In the genomic region with DNA sequence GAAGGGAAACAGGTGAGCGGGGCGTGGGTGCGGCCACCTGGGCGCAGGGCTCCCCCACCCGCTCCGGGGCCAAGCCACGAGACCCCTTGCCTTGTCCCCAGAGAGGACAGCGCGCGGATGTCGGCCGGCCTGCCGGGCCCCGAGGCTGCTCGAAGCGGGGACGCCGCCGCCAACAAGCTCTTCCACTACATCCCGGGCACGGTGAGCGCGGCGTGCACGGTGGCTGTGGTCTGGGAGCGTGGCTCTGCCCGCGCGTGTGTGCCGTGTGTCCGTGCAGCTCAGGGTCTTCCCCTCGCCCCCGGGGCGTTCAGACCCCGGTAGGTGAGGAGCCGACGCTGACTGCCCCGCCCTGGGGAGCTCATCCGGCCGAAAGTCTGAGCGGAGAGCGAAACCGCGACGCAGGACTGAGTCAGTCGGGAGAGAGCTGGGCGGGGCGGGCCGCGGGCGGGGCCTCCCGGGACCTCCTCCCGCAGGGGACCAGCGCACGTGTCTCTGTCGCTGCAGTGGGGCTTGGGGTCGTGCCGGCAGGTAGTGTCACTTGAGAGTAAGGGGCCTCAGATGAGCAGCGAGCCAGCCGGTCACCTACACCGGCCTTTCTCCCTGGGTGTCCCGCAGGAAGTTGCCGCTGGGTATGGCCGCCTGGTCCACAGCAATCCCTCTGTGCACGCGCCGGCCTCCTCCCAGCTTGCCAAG, we compare ENCODE assay signal across 8 cellular contexts. TPM values are rescaled to one million over a fixed set of nuclear protein-coding genes. Genes with fewer than 3 reads are reported as not detected.
A peak's percentile ranks its signal among the peaks of the same experiment; 100 is the strongest.
DNase-seq lines count a peak whose midpoint lies in the region; ATAC-seq and TF ChIP-seq lines count a peak whose summit lies in the region.

No MANE protein-coding gene starts in this region.

- peak in 1 of 2 donors; percentile 20 for TF ChIP-seq POLR2A in Peyer's patch (IDR thresholded peaks at IDR 0.05)

- H3K9me3 ChIP-seq in Peyer's patch, result no peaks in the 10 kb centered on the region

- peaks cover 0 to 10% (median 0%) of the 10 kb centered on the region in 3 donors for H3K36me3 ChIP-seq in Peyer's patch

- peak overlapping the region; percentile 60 for H3K4me3 Mint-ChIP-seq in progenitor cell of endocrine pancreas (ENCODE audit: low read depth)

- H3K4me3 ChIP-seq in Peyer's patch, result peak overlapping the region; percentile 50 to 73 (median 55)

- in situ Hi-C loops in GM13977 (cut with MboI; ENCODE audit: low pct_unique_long_range_greater_than_20kb, low sequenced_read_pairs, unreplicated experiment), result no loop called here

- no peaks in the 10 kb centered on the region for H3K9me3 Mint-ChIP-seq in progenitor cell of endocrine pancreas (ENCODE audit: low read depth)

- peaks cover 0 to 20% (median 12%) of the 10 kb centered on the region in 4 donors for H3K4me1 ChIP-seq in Peyer's patch

- H3K27ac Mint-ChIP-seq in progenitor cell of endocrine pancreas, result no peak overlapping the region

- H3K27me3 ChIP-seq in Peyer's patch, result peaks cover 0 to 10% of the 10 kb centered on the region in 2 donors

- H3K27ac ChIP-seq in Peyer's patch, result peak overlapping the region; percentile 69 to 79 (median 76)

- intact Hi-C loops in Right ventricle myocardium inferior (cut with DNase I), result no loop called here

- no peaks in the 10 kb centered on the region for H3K4me1 Mint-ChIP-seq in progenitor cell of endocrine pancreas (ENCODE audit: low read depth)

- peak; percentile 63 for ATAC-seq in HG02763 (IDR thresholded peaks at IDR 0.05; ENCODE audit: unreplicated experiment)
- peak; percentile 55 for ATAC-seq in Right ventricle myocardium inferior
- ATAC-seq in HG02571 (IDR thresholded peaks at IDR 0.05; ENCODE audit: unreplicated experiment), result no peak

- H3K27me3 Mint-ChIP-seq in progenitor cell of endocrine pancreas, result peaks cover 25% of the 10 kb centered on the region

- TF ChIP-seq CTCF in GM13977 (IDR thresholded peaks at IDR 0.05; ENCODE audit: extremely low read depth, insufficient read depth, missing control alignments) (no peak), Peyer's patch (IDR thresholded peaks at IDR 0.05) (no peak), progenitor cell of endocrine pancreas (IDR thresholded peaks at IDR 0.05; ENCODE audit: unreplicated experiment) (no peak)

- DNase-seq in GM13977 (ENCODE audit: low spot score) (peak; percentile 91), Peyer's patch (peak; percentile 81 to 92 (median 84)), activated gamma-delta T cell treated with Interleukin-2 at 50 U/mL for 16 hours (peak; percentile 80), Right ventricle myocardium inferior (ENCODE audit: missing footprints) (peak; percentile 85), progenitor cell of endocrine pancreas (ENCODE audit: low spot score, unreplicated experiment) (no peak), ureter (ENCODE audit: low spot score) (peak; percentile 88)

- peaks cover 1% of the 10 kb centered on the region for H3K36me3 Mint-ChIP-seq in progenitor cell of endocrine pancreas (ENCODE audit: insufficient read depth)

RNA-seq across cellular contexts. Expression of a gene that starts 0.5 kb away (rescaled TPM):
- total RNA-seq in Peyer's patch (under 1 TPM in 3 of 4 donors, not detected in 1; 0.40 to 0.83 (median 0.47) TPM), Right ventricle myocardium inferior (not detected), progenitor cell of endocrine pancreas (1.1 and 1.9 TPM in 2 replicates), ureter (28.5 TPM)

RNA-seq across cellular contexts. Expression of a gene that starts 6.4 kb away (rescaled TPM):
- total RNA-seq in Peyer's patch, result 10 to 100 TPM; 14.9 to 17.0 (median 15.8) TPM
- 7.0 TPM for total RNA-seq in Right ventricle myocardium inferior
- total RNA-seq in progenitor cell of endocrine pancreas, result 45.3 and 47.5 TPM in 2 replicates
- 8.6 TPM for total RNA-seq in ureter

RNA-seq across cellular contexts. Expression of a gene that starts 7.7 kb away (rescaled TPM):
- total RNA-seq in Peyer's patch, result 10 to 100 TPM; 18.2 to 58.6 (median 39.9) TPM
- total RNA-seq in Right ventricle myocardium inferior, result 41.7 TPM
- total RNA-seq in progenitor cell of endocrine pancreas, result 71.9 and 78.2 TPM in 2 replicates
- total RNA-seq in ureter, result 71.9 TPM

RNA-seq across cellular contexts. Expression of a gene that starts 15.1 kb away (rescaled TPM):
- total RNA-seq in Peyer's patch, result under 1 TPM in 1 of 4 donors, not detected in 3; 0.35 TPM
- total RNA-seq in Right ventricle myocardium inferior, result 174 TPM
- not detected in 2 replicates for total RNA-seq in progenitor cell of endocrine pancreas
- 0.10 TPM for total RNA-seq in ureter

RNA-seq across cellular contexts. Expression of a gene that starts 33.1 kb away (rescaled TPM):
- total RNA-seq in Peyer's patch, result 10 to 100 TPM in 2 of 4 donors, 1 to 10 TPM in 2; 3.9 to 12.4 (median 7.7) TPM
- 36.7 TPM for total RNA-seq in Right ventricle myocardium inferior
- 83.8 and 87.4 TPM in 2 replicates for total RNA-seq in progenitor cell of endocrine pancreas
- 63.6 TPM for total RNA-seq in ureter

Comparison
In these comparisons a context has a peak if more than half of its experiments do, and no peak if none do; other contexts are left out.
1. RNA of a gene that starts 0.5 kb away (total RNA-seq): 28.5 TPM in ureter (single experiment); 1.1 to 1.9 TPM in progenitor cell of endocrine pancreas, 0.40 to 0.83 TPM in Peyer's patch and not detected in Right ventricle myocardium inferior (single experiment); every median in the first group is over 10 times any median in the second.